2 cellular contexts compared by ENCODE assay signal in the genomic region with DNA sequence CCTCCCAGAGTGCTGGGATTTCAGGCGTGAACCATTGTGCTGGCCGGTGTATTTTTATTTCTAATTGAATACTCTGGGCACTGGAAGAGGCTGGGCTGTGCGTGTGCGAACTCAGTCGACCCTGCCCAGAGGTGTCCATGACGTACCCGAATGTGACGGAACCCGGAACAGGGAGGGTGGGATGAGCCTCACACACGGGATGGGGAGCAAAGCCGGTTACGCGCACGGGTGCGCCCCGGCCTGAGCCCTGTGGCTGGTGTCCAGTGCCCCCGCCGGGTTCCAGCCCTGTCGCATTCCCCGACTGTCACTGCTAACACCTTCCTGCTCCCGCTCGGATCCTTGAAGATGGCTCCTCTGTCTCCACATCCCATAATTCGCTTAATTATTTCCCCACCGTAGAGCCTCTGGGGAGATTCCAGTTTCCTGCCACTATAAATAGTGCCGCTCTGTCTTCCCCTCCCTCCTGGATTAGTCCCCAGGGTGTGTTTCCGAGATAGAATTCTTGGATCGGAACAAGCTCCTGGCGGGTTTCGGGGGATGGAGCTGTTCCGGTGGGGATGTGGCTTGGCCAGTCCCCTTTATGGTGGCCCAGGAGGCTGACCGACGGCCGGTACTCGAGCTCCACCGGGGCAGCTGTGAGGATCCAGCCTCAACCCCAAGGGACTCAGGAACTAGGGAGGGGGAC.
TF ChIP-seq lines count a peak whose summit lies in the region.

No MANE protein-coding gene starts in this region.

TF ChIP-seq in liver, 16 proteins besides CTCF, POLR2A, EP300 and RAD21:
- no peak for TF ChIP-seq REST (IDR thresholded peaks at IDR 0.05)

TF ChIP-seq in HepG2, 621 proteins besides CTCF, POLR2A, EP300 and RAD21:
- TF ChIP-seq RAD51 (IDR thresholded peaks at IDR 0.05; ENCODE audit: borderline replicate concordance) (no peak), SNRNP70 (IDR thresholded peaks at IDR 0.05; ENCODE audit: low read depth, low read length) (no peak), ZBTB42 (CRISPR knock-in tag; IDR thresholded peaks at IDR 0.05) (no peak)
- TF ChIP-seq, protein P1, sequence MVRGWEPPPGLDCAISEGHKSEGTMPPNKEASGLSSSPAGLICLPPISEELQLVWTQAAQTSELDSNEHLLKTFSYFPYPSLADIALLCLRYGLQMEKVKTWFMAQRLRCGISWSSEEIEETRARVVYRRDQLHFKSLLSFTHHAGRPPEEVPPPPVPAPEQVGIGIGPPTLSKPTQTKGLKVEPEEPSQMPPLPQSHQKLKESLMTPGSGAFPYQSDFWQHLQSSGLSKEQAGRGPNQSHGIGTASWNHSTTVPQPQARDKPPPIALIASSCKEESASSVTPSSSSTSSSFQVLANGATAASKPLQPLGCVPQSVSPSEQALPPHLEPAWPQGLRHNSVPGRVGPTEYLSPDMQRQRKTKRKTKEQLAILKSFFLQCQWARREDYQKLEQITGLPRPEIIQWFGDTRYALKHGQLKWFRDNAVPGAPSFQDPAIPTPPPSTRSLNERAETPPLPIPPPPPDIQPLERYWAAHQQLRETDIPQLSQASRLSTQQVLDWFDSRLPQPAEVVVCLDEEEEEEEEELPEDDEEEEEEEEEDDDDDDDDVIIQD (CRISPR knock-in tag; IDR thresholded peaks at IDR 0.05; ENCODE audit: low read depth) = no peak
